In the genomic region with DNA sequence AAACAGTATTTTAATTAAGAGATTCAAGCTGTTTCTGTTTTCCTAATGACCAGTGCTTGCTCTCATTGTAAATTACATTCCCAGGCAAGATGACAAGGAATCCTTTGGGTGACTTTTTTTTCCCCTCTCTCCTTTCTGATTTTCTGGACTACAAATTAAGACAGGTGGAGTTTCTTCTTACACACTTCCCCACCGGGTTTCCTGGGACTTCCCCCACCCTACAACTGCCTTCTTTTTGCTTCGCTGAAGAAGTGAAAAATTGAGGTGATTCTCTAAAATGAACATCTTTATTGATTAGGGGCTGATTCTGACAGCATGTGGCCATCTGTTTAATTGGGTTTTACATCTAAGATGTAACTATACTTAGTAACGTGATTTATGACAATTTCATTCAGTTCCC, we compare ENCODE assay signal across 1 cellular context.
TF ChIP-seq lines count a peak whose summit lies in the region.

No MANE protein-coding gene starts in this region.

TF ChIP-seq in GM23338, 12 proteins besides CTCF, POLR2A, EP300 and RAD21:
- TF ChIP-seq, protein P1, sequence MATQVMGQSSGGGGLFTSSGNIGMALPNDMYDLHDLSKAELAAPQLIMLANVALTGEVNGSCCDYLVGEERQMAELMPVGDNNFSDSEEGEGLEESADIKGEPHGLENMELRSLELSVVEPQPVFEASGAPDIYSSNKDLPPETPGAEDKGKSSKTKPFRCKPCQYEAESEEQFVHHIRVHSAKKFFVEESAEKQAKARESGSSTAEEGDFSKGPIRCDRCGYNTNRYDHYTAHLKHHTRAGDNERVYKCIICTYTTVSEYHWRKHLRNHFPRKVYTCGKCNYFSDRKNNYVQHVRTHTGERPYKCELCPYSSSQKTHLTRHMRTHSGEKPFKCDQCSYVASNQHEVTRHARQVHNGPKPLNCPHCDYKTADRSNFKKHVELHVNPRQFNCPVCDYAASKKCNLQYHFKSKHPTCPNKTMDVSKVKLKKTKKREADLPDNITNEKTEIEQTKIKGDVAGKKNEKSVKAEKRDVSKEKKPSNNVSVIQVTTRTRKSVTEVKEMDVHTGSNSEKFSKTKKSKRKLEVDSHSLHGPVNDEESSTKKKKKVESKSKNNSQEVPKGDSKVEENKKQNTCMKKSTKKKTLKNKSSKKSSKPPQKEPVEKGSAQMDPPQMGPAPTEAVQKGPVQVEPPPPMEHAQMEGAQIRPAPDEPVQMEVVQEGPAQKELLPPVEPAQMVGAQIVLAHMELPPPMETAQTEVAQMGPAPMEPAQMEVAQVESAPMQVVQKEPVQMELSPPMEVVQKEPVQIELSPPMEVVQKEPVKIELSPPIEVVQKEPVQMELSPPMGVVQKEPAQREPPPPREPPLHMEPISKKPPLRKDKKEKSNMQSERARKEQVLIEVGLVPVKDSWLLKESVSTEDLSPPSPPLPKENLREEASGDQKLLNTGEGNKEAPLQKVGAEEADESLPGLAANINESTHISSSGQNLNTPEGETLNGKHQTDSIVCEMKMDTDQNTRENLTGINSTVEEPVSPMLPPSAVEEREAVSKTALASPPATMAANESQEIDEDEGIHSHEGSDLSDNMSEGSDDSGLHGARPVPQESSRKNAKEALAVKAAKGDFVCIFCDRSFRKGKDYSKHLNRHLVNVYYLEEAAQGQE (IDR thresholded peaks at IDR 0.05; ENCODE audit: unreplicated experiment), result no peak
- no peak for TF ChIP-seq NANOG (IDR thresholded peaks at IDR 0.05; ENCODE audit: borderline replicate concordance)
- no peak for TF ChIP-seq POLR2AphosphoS5 (IDR thresholded peaks at IDR 0.05; ENCODE audit: low read depth)
- no peak for TF ChIP-seq EZH2phosphoT487 (IDR thresholded peaks at IDR 0.05; ENCODE audit: unreplicated experiment)
- TF ChIP-seq ZNF331 (CRISPR knock-in tag; IDR thresholded peaks at IDR 0.05; ENCODE audit: low read depth), result no peak
- TF ChIP-seq CREB1 (CRISPR knock-in tag; IDR thresholded peaks at IDR 0.05; ENCODE audit: low read depth), result no peak
- no peak for TF ChIP-seq STAT1 (IDR thresholded peaks at IDR 0.05; ENCODE audit: unreplicated experiment)
- no peak for TF ChIP-seq JUNB (IDR thresholded peaks at IDR 0.05; ENCODE audit: unreplicated experiment)
- TF ChIP-seq ZNF114 (CRISPR knock-in tag; IDR thresholded peaks at IDR 0.05), result no peak
- TF ChIP-seq, protein P2, sequence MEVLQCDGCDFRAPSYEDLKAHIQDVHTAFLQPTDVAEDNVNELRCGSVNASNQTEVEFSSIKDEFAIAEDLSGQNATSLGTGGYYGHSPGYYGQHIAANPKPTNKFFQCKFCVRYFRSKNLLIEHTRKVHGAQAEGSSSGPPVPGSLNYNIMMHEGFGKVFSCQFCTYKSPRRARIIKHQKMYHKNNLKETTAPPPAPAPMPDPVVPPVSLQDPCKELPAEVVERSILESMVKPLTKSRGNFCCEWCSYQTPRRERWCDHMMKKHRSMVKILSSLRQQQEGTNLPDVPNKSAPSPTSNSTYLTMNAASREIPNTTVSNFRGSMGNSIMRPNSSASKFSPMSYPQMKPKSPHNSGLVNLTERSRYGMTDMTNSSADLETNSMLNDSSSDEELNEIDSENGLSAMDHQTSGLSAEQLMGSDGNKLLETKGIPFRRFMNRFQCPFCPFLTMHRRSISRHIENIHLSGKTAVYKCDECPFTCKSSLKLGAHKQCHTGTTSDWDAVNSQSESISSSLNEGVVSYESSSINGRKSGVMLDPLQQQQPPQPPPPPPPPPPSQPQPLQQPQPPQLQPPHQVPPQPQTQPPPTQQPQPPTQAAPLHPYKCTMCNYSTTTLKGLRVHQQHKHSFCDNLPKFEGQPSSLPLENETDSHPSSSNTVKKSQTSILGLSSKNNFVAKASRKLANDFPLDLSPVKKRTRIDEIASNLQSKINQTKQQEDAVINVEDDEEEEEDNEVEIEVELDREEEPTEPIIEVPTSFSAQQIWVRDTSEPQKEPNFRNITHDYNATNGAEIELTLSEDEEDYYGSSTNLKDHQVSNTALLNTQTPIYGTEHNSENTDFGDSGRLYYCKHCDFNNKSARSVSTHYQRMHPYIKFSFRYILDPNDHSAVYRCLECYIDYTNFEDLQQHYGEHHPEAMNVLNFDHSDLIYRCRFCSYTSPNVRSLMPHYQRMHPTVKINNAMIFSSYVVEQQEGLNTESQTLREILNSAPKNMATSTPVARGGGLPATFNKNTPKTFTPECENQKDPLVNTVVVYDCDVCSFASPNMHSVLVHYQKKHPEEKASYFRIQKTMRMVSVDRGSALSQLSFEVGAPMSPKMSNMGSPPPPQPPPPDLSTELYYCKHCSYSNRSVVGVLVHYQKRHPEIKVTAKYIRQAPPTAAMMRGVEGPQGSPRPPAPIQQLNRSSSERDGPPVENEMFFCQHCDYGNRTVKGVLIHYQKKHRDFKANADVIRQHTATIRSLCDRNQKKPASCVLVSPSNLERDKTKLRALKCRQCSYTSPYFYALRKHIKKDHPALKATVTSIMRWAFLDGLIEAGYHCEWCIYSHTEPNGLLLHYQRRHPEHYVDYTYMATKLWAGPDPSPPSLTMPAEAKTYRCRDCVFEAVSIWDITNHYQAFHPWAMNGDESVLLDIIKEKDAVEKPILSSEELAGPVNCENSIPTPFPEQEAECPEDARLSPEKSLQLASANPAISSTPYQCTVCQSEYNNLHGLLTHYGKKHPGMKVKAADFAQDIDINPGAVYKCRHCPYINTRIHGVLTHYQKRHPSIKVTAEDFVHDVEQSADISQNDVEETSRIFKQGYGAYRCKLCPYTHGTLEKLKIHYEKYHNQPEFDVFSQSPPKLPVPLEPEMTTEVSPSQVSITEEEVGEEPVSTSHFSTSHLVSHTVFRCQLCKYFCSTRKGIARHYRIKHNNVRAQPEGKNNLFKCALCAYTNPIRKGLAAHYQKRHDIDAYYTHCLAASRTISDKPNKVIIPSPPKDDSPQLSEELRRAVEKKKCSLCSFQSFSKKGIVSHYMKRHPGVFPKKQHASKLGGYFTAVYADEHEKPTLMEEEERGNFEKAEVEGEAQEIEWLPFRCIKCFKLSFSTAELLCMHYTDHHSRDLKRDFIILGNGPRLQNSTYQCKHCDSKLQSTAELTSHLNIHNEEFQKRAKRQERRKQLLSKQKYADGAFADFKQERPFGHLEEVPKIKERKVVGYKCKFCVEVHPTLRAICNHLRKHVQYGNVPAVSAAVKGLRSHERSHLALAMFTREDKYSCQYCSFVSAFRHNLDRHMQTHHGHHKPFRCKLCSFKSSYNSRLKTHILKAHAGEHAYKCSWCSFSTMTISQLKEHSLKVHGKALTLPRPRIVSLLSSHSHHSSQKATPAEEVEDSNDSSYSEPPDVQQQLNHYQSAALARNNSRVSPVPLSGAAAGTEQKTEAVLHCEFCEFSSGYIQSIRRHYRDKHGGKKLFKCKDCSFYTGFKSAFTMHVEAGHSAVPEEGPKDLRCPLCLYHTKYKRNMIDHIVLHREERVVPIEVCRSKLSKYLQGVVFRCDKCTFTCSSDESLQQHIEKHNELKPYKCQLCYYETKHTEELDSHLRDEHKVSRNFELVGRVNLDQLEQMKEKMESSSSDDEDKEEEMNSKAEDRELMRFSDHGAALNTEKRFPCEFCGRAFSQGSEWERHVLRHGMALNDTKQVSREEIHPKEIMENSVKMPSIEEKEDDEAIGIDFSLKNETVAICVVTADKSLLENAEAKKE (CRISPR knock-in tag; IDR thresholded peaks at IDR 0.05), result no peak
- TF ChIP-seq EZH2 (IDR thresholded peaks at IDR 0.05; ENCODE audit: low read depth, unreplicated experiment), result no peak
- TF ChIP-seq ETS1 (IDR thresholded peaks at IDR 0.05), result no peak
